In the genomic region with DNA sequence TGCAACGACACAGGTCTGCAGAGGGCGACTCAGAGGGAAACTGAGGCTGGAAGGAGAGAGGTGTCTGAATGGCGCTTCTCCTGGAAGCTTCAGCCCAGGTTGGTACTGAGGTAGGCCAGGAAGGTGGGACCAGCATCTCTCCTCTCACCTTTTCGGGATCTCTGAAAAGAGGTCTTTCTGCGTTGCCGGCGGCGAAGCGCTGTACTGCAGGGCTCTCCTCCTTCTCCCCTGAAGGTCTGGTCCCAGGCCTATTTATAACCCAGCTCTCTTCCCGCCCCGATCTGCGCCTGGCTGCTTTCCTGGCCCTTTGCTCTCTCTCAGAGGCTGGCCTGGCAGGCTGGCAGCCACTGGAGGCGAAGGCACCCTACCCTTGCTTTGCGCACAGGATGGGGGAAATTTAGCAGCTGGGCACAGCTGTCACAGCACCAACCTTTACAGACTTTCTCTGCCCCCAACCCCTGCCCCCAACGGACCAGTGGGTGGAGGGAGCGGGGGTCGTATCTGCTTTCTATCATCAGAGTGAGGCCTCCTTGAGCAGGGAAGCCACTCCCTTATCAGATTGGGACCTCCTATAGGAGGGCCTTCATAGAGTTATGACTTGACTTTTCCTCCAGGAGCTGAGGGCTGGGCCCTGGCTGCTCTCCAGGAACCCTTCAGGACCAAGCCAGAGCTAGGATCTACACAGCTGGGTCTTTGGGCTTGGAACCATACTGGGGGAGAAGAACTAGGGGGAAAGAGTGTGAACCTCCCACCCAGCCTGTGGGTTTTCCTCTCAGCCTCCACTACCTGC, we compare ENCODE assay signal across 11 cellular contexts. TPM values are rescaled to one million over a fixed set of nuclear protein-coding genes. Genes with fewer than 3 reads are reported as not detected.
DNase-seq lines count a peak whose midpoint lies in the region; ATAC-seq and TF ChIP-seq lines count a peak whose summit lies in the region.
"Had no signal": no experiment of that assay in that cellular context is flagged by ENCODE, and none has a peak within 500 bp of the region (broad histone marks: within the 10 kb centered on the region; RNA-seq: fewer than 3 reads in every experiment).

No MANE protein-coding gene starts in this region.

- peaks cover 23% of the 10 kb centered on the region for H3K4me1 Mint-ChIP-seq in activated naive CD4-positive, alpha-beta T cell treated with anti-CD3 and anti-CD28 coated beads, Interleukin-2, amount 50 U/mL, for 24 hours

- H3K9ac ChIP-seq in muscle layer of colon (ENCODE audit: low read length), result no peak overlapping the region

- H3K36me3 Mint-ChIP-seq in activated naive CD4-positive, alpha-beta T cell treated with anti-CD3 and anti-CD28 coated beads, Interleukin-2, amount 50 U/mL, for 24 hours, result no peaks in the 10 kb centered on the region

- no peaks in the 10 kb centered on the region for H3K27me3 ChIP-seq in muscle layer of colon (ENCODE audit: control insufficient read depth in 1 of 2, insufficient read depth in 2 of 2, low read length in 2 of 2)
- peaks cover 15% of the 10 kb centered on the region for H3K27me3 ChIP-seq in upper lobe of right lung
- H3K27me3 ChIP-seq: BE2C had no signal

- H3K27me3 Mint-ChIP-seq in activated naive CD4-positive, alpha-beta T cell treated with anti-CD3 and anti-CD28 coated beads, Interleukin-2, amount 50 U/mL, for 24 hours, result peaks cover 28% of the 10 kb centered on the region

- H3K4me3 Mint-ChIP-seq in activated naive CD4-positive, alpha-beta T cell treated with anti-CD3 and anti-CD28 coated beads, Interleukin-2, amount 50 U/mL, for 24 hours, result peak overlapping the region; percentile 68

- TF ChIP-seq CTCF in upper lobe of right lung (IDR thresholded peaks at IDR 0.05), result no peak

- H3K4me1 ChIP-seq in muscle layer of colon (ENCODE audit: insufficient read depth, low read length), result peaks cover 64% of the 10 kb centered on the region
- H3K4me1 ChIP-seq in upper lobe of right lung, result peaks cover 23% of the 10 kb centered on the region
- H3K4me1 ChIP-seq: BE2C had no signal

- H3K9me3 ChIP-seq in muscle layer of colon (ENCODE audit: low read length), result no peaks in the 10 kb centered on the region
- H3K9me3 ChIP-seq in upper lobe of right lung, result no peaks in the 10 kb centered on the region
- H3K9me3 ChIP-seq: BE2C had no signal

- H3K4me3 ChIP-seq in muscle layer of colon (ENCODE audit: low read depth in 1 of 2, low read length in 2 of 2), result peak overlapping the region; percentile 69 to 75
- H3K4me3 ChIP-seq in upper lobe of right lung, result peak overlapping the region; percentile 56

- no peaks in the 10 kb centered on the region for H3K36me3 ChIP-seq in muscle layer of colon (ENCODE audit: insufficient read depth, low read length)
- H3K36me3 ChIP-seq in upper lobe of right lung, result no peaks in the 10 kb centered on the region
- H3K36me3 ChIP-seq: BE2C had no signal

- H3K27ac Mint-ChIP-seq in activated naive CD4-positive, alpha-beta T cell treated with anti-CD3 and anti-CD28 coated beads, Interleukin-2, amount 50 U/mL, for 24 hours, result no peak overlapping the region
- H3K27ac Mint-ChIP-seq: IgD-negative memory B cell had no signal

- H3K27ac ChIP-seq in muscle layer of colon (ENCODE audit: low read depth, low read length) (peak overlapping the region; percentile 88), upper lobe of right lung (no peak overlapping the region)

- intact Hi-C loops in upper lobe of right lung (cut with DNase I), result no loop called here

- ATAC-seq in upper lobe of right lung, result no peak
- ATAC-seq in GM19035 (IDR thresholded peaks at IDR 0.05; ENCODE audit: unreplicated experiment), result no peak
- ATAC-seq in esophagus mucosa, result no peak

- DNase-seq in activated naive CD4-positive, alpha-beta T cell (lab: John Stamatoyannopoulos, UW), result no peak
- DNase-seq in erythroblast (lab: John Stamatoyannopoulos, UW) (peak; percentile 35 to 51), upper lobe of right lung (no peak), mesenteric fat pad (ENCODE audit: low spot score) (no peak)
- DNase-seq: amygdala had no signal

- no peak for TF ChIP-seq POLR2A in erythroblast (IDR thresholded peaks at IDR 0.05; ENCODE audit: low read length)

- no peaks in the 10 kb centered on the region for H3K9me3 Mint-ChIP-seq in activated naive CD4-positive, alpha-beta T cell treated with anti-CD3 and anti-CD28 coated beads, Interleukin-2, amount 50 U/mL, for 24 hours
- H3K9me3 Mint-ChIP-seq: IgD-negative memory B cell had no signal

RNA-seq across cellular contexts. Expression of a gene that starts 1.1 kb away (rescaled TPM):
- total RNA-seq in upper lobe of right lung, result 37.7 TPM
- total RNA-seq in mesenteric fat pad, result 54.1 TPM
- 3.4 TPM for total RNA-seq in esophagus mucosa

Comparison
In these comparisons a context has a peak if more than half of its experiments do, and no peak if none do; other contexts are left out.
1. DNase-seq: peak in erythroblast (2 of 2); none in activated naive CD4-positive, alpha-beta T cell (0 of 4), upper lobe of right lung (single experiment) and mesenteric fat pad (single experiment).